38 cellular contexts compared by ENCODE assay signal in genomic region chr19:38979867-38980266, GRCh38. TPM values are rescaled to one million over a fixed set of nuclear protein-coding genes. Genes with fewer than 3 reads are reported as not detected.
"Had no signal": no experiment of that assay in that cellular context is flagged by ENCODE, and none has a peak within 500 bp of the region (broad histone marks: within the 10 kb centered on the region; RNA-seq: fewer than 3 reads in every experiment).

No MANE protein-coding gene starts in this region.

- ATAC-seq: activated CD4-positive, alpha-beta T cell treated with anti-CD3 and anti-CD28 coated beads for 36 hours; activated CD8-positive, alpha-beta memory T cell treated with anti-CD3 and anti-CD28 coated beads, Interleukin-2, amount 10 ng/mL, durations not matched to agents 7 days and 5 days; activated CD8-positive, alpha-beta T cell treated with anti-CD3 and anti-CD28 coated beads, Interleukin-2, amount 10 ng/mL, durations not matched to agents 7 days and 5 days; activated naive CD4-positive, alpha-beta T cell treated with anti-CD3 and anti-CD28 coated beads, Interleukin-2, amount 50 U/mL, for 72 hours; foreskin keratinocyte; gastrocnemius medialis; heart left ventricle; T-helper 17 cell had no signal

- H3K9me3 Mint-ChIP-seq: activated naive CD4-positive, alpha-beta T cell treated with anti-CD3 and anti-CD28 coated beads, Interleukin-2, amount 50 U/mL, for 72 hours had no signal

- H3K4me3 ChIP-seq: ascending aorta, breast epithelium, cardiac muscle cell, coronary artery, dorsolateral prefrontal cortex, esophagus muscularis mucosa, gastrocnemius medialis, heart left ventricle had no signal

- DNase-seq: activated CD4-positive, alpha-beta memory T cell treated with anti-CD3 and anti-CD28 coated beads for 36 hours; activated CD4-positive, alpha-beta T cell treated with anti-CD3 and anti-CD28 coated beads for 36 hours; activated CD4-positive, alpha-beta T cell treated with anti-CD3 and anti-CD28 coated beads, Interleukin-2, amount 10 ng/mL, durations not matched to agents 24 days and 14 days; activated CD4-positive, CD25-positive, alpha-beta regulatory T cell; activated CD4-positive, CD25-positive, alpha-beta regulatory T cell treated with anti-CD3 and anti-CD28 coated beads, Interleukin-2, amount 50 U/mL, for 72 hours; activated CD8-positive, alpha-beta memory T cell treated with anti-CD3 and anti-CD28 coated beads, Interleukin-2, amount 10 ng/mL, durations not matched to agents 7 days and 5 days; activated CD8-positive, alpha-beta memory T cell treated with anti-CD3 and anti-CD28 coated beads, Interleukin-2, amount 50 U/mL, for 4 hours; activated CD8-positive, alpha-beta T cell treated with anti-CD3 and anti-CD28 coated beads, Interleukin-2, amount 10 ng/mL, durations not matched to agents 7 days and 5 days; activated gamma-delta T cell; activated naive CD4-positive, alpha-beta T cell; activated naive CD4-positive, alpha-beta T cell treated with anti-CD3 and anti-CD28 coated beads, Interleukin-2, amount 10 ng/mL, durations not matched to agents 7 days and 5 days; activated naive CD8-positive, alpha-beta T cell treated with anti-CD3 and anti-CD28 coated beads, Interleukin-2, amount 10 ng/mL, durations not matched to agents 7 days and 5 days; activated T-cell treated with anti-CD3 and anti-CD28 coated beads, Interleukin-2, amount 50 U/mL, for 1 hour; activated T-cell treated with anti-CD3 and anti-CD28 coated beads, Interleukin-2, amount 50 U/mL, for 48 hours; central memory CD4-positive, alpha-beta T cell; cerebellar nuclear complex; dorsolateral prefrontal cortex; effector memory CD4-positive, alpha-beta T cell; endodermal cell; erythroblast; foreskin keratinocyte; gastrocnemius medialis; glutamatergic neuron; heart left ventricle; T-helper 1 cell; T-helper 17 cell; T1000 had no signal

- H3K36me3 Mint-ChIP-seq: activated naive CD4-positive, alpha-beta T cell treated with anti-CD3 and anti-CD28 coated beads, Interleukin-2, amount 10 ng/mL, durations not matched to agents 7 days and 5 days; activated naive CD8-positive, alpha-beta T cell treated with anti-CD3 and anti-CD28 coated beads, Interleukin-2, amount 10 ng/mL, durations not matched to agents 7 days and 5 days; brain had no signal

- H3K27ac ChIP-seq: ascending aorta, breast epithelium, cardiac muscle cell, coronary artery, dorsolateral prefrontal cortex, esophagus muscularis mucosa, foreskin keratinocyte, gastrocnemius medialis, heart left ventricle had no signal

- H3K4me1 ChIP-seq: breast epithelium, foreskin keratinocyte had no signal

- H3K27ac Mint-ChIP-seq: activated CD4-positive, alpha-beta memory T cell treated with anti-CD3 and anti-CD28 coated beads for 36 hours; activated CD4-positive, alpha-beta T cell treated with anti-CD3 and anti-CD28 coated beads for 36 hours; activated CD4-positive, alpha-beta T cell treated with anti-CD3 and anti-CD28 coated beads, Interleukin-2, amount 10 ng/mL, durations not matched to agents 24 days and 14 days; activated CD8-positive, alpha-beta memory T cell treated with anti-CD3 and anti-CD28 coated beads, Interleukin-2, amount 10 ng/mL, durations not matched to agents 7 days and 5 days; activated CD8-positive, alpha-beta T cell treated with anti-CD3 and anti-CD28 coated beads, Interleukin-2, amount 10 ng/mL, durations not matched to agents 7 days and 5 days; activated naive CD4-positive, alpha-beta T cell treated with anti-CD3 and anti-CD28 coated beads, Interleukin-2, amount 10 ng/mL, durations not matched to agents 7 days and 5 days; activated naive CD4-positive, alpha-beta T cell treated with anti-CD3 and anti-CD28 coated beads, Interleukin-2, amount 50 U/mL, for 72 hours; activated naive CD8-positive, alpha-beta T cell treated with anti-CD3 and anti-CD28 coated beads, Interleukin-2, amount 10 ng/mL, durations not matched to agents 7 days and 5 days; activated T-helper 1 cell treated with anti-CD3 and anti-CD28 coated beads, Interleukin-12 subunit alpha, Interleukin-12 subunit beta, Interleukin-2, Interleukin-4 antibody, amounts not matched to agents 30 ng/mL and 10 ng/mL and 1 ng/mL, durations not matched to agents 14 hours and 24 hours and 36 hours; brain; dendritic cell treated with granulocyte-macrophage colony-stimulating factor and Interleukin-4, amounts not matched to agents 40 ng/mL and 50 ng/mL, for 4 days; endodermal cell; T-helper 17 cell; T-helper 2 cell treated with Interferon-gamma antibody and Interleukin-4, amounts not matched to agents 5 μg/mL and 100 μg/mL, for 36 hours had no signal

- H3K36me3 ChIP-seq: ascending aorta, breast epithelium, cardiac muscle cell, esophagus muscularis mucosa, gastrocnemius medialis, heart left ventricle had no signal

- H3K9me3 ChIP-seq: esophagus muscularis mucosa, gastrocnemius medialis had no signal

- H3K4me3 Mint-ChIP-seq: activated CD4-positive, alpha-beta memory T cell treated with anti-CD3 and anti-CD28 coated beads for 36 hours; activated CD4-positive, alpha-beta T cell treated with anti-CD3 and anti-CD28 coated beads for 36 hours; activated CD4-positive, alpha-beta T cell treated with anti-CD3 and anti-CD28 coated beads, Interleukin-2, amount 10 ng/mL, durations not matched to agents 24 days and 14 days; activated CD8-positive, alpha-beta memory T cell treated with anti-CD3 and anti-CD28 coated beads, Interleukin-2, amount 10 ng/mL, durations not matched to agents 7 days and 5 days; activated CD8-positive, alpha-beta T cell treated with anti-CD3 and anti-CD28 coated beads, Interleukin-2, amount 10 ng/mL, durations not matched to agents 7 days and 5 days; activated naive CD4-positive, alpha-beta T cell treated with anti-CD3 and anti-CD28 coated beads, Interleukin-2, amount 10 ng/mL, durations not matched to agents 7 days and 5 days; activated naive CD8-positive, alpha-beta T cell treated with anti-CD3 and anti-CD28 coated beads, Interleukin-2, amount 10 ng/mL, durations not matched to agents 7 days and 5 days; activated T-helper 1 cell treated with anti-CD3 and anti-CD28 coated beads, Interleukin-12 subunit alpha, Interleukin-12 subunit beta, Interleukin-2, Interleukin-4 antibody, amounts not matched to agents 30 ng/mL and 10 ng/mL and 1 ng/mL, durations not matched to agents 14 hours and 24 hours and 36 hours; dendritic cell treated with granulocyte-macrophage colony-stimulating factor and Interleukin-4, amounts not matched to agents 40 ng/mL and 50 ng/mL, for 4 days; endodermal cell; T-helper 17 cell; T-helper 2 cell treated with Interferon-gamma antibody and Interleukin-4, amounts not matched to agents 5 μg/mL and 100 μg/mL, for 36 hours had no signal

- H3K27me3 ChIP-seq: ascending aorta, breast epithelium, cardiac muscle cell, dorsolateral prefrontal cortex, foreskin keratinocyte had no signal

RNA-seq across cellular contexts. Expression of gene FBXO17, which starts 4.3 kb away (rescaled TPM):
- total RNA-seq: activated CD4-positive, alpha-beta memory T cell treated with anti-CD3 and anti-CD28 coated beads for 36 hours; activated CD4-positive, alpha-beta T cell treated with anti-CD3 and anti-CD28 coated beads for 36 hours; activated CD4-positive, alpha-beta T cell treated with anti-CD3 and anti-CD28 coated beads, Interleukin-2, amount 10 ng/mL, durations not matched to agents 24 days and 14 days; activated CD8-positive, alpha-beta memory T cell treated with anti-CD3 and anti-CD28 coated beads for 36 hours; activated CD8-positive, alpha-beta T cell treated with anti-CD3 and anti-CD28 coated beads, Interleukin-2, amount 10 ng/mL, durations not matched to agents 7 days and 5 days; activated naive CD8-positive, alpha-beta T cell treated with anti-CD3 and anti-CD28 coated beads, Interleukin-2, amount 10 ng/mL, durations not matched to agents 7 days and 5 days had no signal

RNA-seq across cellular contexts. Expression of gene FBXO27, which starts 52.5 kb away (rescaled TPM):
- total RNA-seq: activated CD8-positive, alpha-beta T cell treated with anti-CD3 and anti-CD28 coated beads, Interleukin-2, amount 10 ng/mL, durations not matched to agents 7 days and 5 days; activated naive CD8-positive, alpha-beta T cell treated with anti-CD3 and anti-CD28 coated beads, Interleukin-2, amount 10 ng/mL, durations not matched to agents 7 days and 5 days had no signal
